In genomic region chr5:1322955-1323802, GRCh38 we compare ENCODE assay signal across 28 cellular contexts. TPM values are rescaled to one million over a fixed set of nuclear protein-coding genes. Genes with fewer than 3 reads are reported as not detected.
DNase-seq lines count a peak whose midpoint lies in the region; ATAC-seq and TF ChIP-seq lines count a peak whose summit lies in the region.
"Had no signal": no experiment of that assay in that cellular context is flagged by ENCODE, and none has a peak within 500 bp of the region (broad histone marks: within the 10 kb centered on the region; RNA-seq: fewer than 3 reads in every experiment).

No MANE protein-coding gene starts in this region.

- TF ChIP-seq RAD21 in Ishikawa (IDR thresholded peaks at IDR 0.05; ENCODE audit: low read depth): no peak

- 92 to 94% methylated on average over 18 to 24 of the region's 24 CpGs for WGBS in endodermal cell (ENCODE audit: insufficient coverage in 1 of 2, insufficient read length in 1 of 2), 2 experiments
- 90 to 92% methylated on average over 17 to 24 of the region's 24 CpGs for WGBS in testis, 2 donors

- H3K4me3 ChIP-seq in endodermal cell (ENCODE audit: low read length) (no peak overlapping the region), testis (no peak overlapping the region)
- H3K4me3 ChIP-seq: HAP-1, lung, neural progenitor cell, uterus had no signal

- H3K27ac ChIP-seq in endodermal cell (ENCODE audit: low read depth, low read length) (no peak overlapping the region), testis (no peak overlapping the region)
- H3K27ac ChIP-seq: neural progenitor cell, uterus, VCaP had no signal

- intact Hi-C loops in testis (cut with DNase I; ENCODE audit: low total_unique reads): no loop called here

- peaks cover 83% of the 10 kb centered on the region for H3K36me3 Mint-ChIP-seq in activated T-cell treated with anti-CD3 and anti-CD28 coated beads, Interleukin-2, amount 50 U/mL, for 24 hours (ENCODE audit: low read depth)
- H3K36me3 Mint-ChIP-seq in endodermal cell (ENCODE audit: low read depth): peaks cover 69% of the 10 kb centered on the region

- peaks cover 73% of the 10 kb centered on the region for H3K36me3 ChIP-seq in endodermal cell (ENCODE audit: control insufficient read depth, insufficient read depth, low read length)
- H3K36me3 ChIP-seq in testis (ENCODE audit: low read depth, missing control alignments): no peaks in the 10 kb centered on the region
- H3K36me3 ChIP-seq: neural progenitor cell, uterus had no signal

- H3K27me3 ChIP-seq in endodermal cell (ENCODE audit: control insufficient read depth, insufficient read depth, low read length, poor library complexity, severe bottlenecking): no peaks in the 10 kb centered on the region
- H3K27me3 ChIP-seq in testis: no peaks in the 10 kb centered on the region
- H3K27me3 ChIP-seq: BE2C, neural progenitor cell, uterus had no signal

- H3K27me3 Mint-ChIP-seq in activated T-cell treated with anti-CD3 and anti-CD28 coated beads, Interleukin-2, amount 50 U/mL, for 24 hours: no peaks in the 10 kb centered on the region
- H3K27me3 Mint-ChIP-seq in endodermal cell (ENCODE audit: insufficient read depth): no peaks in the 10 kb centered on the region

- no peak overlapping the region for H3K27ac Mint-ChIP-seq in activated T-cell treated with anti-CD3 and anti-CD28 coated beads, Interleukin-2, amount 50 U/mL, for 24 hours
- H3K27ac Mint-ChIP-seq in endodermal cell: no peak overlapping the region
- H3K27ac Mint-ChIP-seq: activated naive CD4-positive, alpha-beta T cell treated with anti-CD3 and anti-CD28 coated beads for 36 hours; neural progenitor cell had no signal

- peak; percentile 23 for DNase-seq in activated T-cell treated with anti-CD3 and anti-CD28 coated beads, Interleukin-2, amount 50 U/mL, for 24 hours
- no peak for DNase-seq in activated T-cell treated with anti-CD3 and anti-CD28 coated beads, Interleukin-2, amount 50 U/mL, for 48 hours
- DNase-seq in endodermal cell (peak; percentile 24), testis (peak; percentile 9), NCI-H2171 treated with DMSO at 0.1 percent for 48 hours (lab: John Stamatoyannopoulos, UW) (no peak)
- no peak for DNase-seq in stimulated activated naive CD4-positive, alpha-beta T cell treated with Interleukin-2 at 50 U/mL for 16 hours (lab: John Stamatoyannopoulos, UW)
- DNase-seq: activated CD4-positive, alpha-beta T cell treated with anti-CD3 and anti-CD28 coated beads, Interleukin-2, amount 50 U/mL, for 4 hours; activated naive CD4-positive, alpha-beta T cell treated with anti-CD3 and anti-CD28 coated beads for 36 hours; activated T-cell treated with anti-CD3 and anti-CD28 coated beads for 4 hours; amygdala; BE2C; COR-L47; DMS79; NCI-H1092; NCI-H187 treated with DMSO at 0.1 percent for 48 hours; NCI-H2227 treated with DMSO at 0.1 percent for 48 hours; NCI-H69 had no signal

- peaks cover 18% of the 10 kb centered on the region for H3K9me3 ChIP-seq in endodermal cell (ENCODE audit: control insufficient read depth, low read length)
- H3K9me3 ChIP-seq in testis: no peaks in the 10 kb centered on the region
- H3K9me3 ChIP-seq: BE2C, HAP-1, uterus had no signal

- no peak overlapping the region for H3K4me3 Mint-ChIP-seq in activated T-cell treated with anti-CD3 and anti-CD28 coated beads, Interleukin-2, amount 50 U/mL, for 24 hours
- no peak overlapping the region for H3K4me3 Mint-ChIP-seq in endodermal cell
- H3K4me3 Mint-ChIP-seq: activated naive CD4-positive, alpha-beta T cell treated with anti-CD3 and anti-CD28 coated beads for 36 hours; neural progenitor cell had no signal

- H3K4me1 ChIP-seq in endodermal cell (ENCODE audit: control insufficient read depth, insufficient read depth, low read length) (no peaks in the 10 kb centered on the region), testis (no peaks in the 10 kb centered on the region)
- H3K4me1 ChIP-seq: BE2C, HAP-1, neural progenitor cell, uterus had no signal

- TF ChIP-seq POLR2A in testis (IDR thresholded peaks at IDR 0.05): no peak

- ATAC-seq in GM21515 (IDR thresholded peaks at IDR 0.05; ENCODE audit: unreplicated experiment): no peak

- no peaks in the 10 kb centered on the region for H3K9me3 Mint-ChIP-seq in activated T-cell treated with anti-CD3 and anti-CD28 coated beads, Interleukin-2, amount 50 U/mL, for 24 hours
- peaks cover 1% of the 10 kb centered on the region for H3K9me3 Mint-ChIP-seq in endodermal cell
- H3K9me3 Mint-ChIP-seq: activated naive CD4-positive, alpha-beta T cell treated with anti-CD3 and anti-CD28 coated beads for 36 hours; neural progenitor cell had no signal

- no peak for TF ChIP-seq CTCF in endodermal cell (conservative IDR thresholded peaks at IDR 0.05)
- TF ChIP-seq CTCF in testis (IDR thresholded peaks at IDR 0.05): no peak

- peaks cover 6% of the 10 kb centered on the region for H3K4me1 Mint-ChIP-seq in activated T-cell treated with anti-CD3 and anti-CD28 coated beads, Interleukin-2, amount 50 U/mL, for 24 hours (ENCODE audit: low read depth)
- H3K4me1 Mint-ChIP-seq in endodermal cell: peaks cover 3% of the 10 kb centered on the region
- H3K4me1 Mint-ChIP-seq: neural progenitor cell had no signal

- no peak overlapping the region for H3K9ac ChIP-seq in endodermal cell (ENCODE audit: extremely low read depth, low read length, poor library complexity, severe bottlenecking)
- H3K9ac ChIP-seq: neural progenitor cell had no signal

- no peak for TF ChIP-seq EP300 in Ishikawa (IDR thresholded peaks at IDR 0.05; ENCODE audit: borderline replicate concordance)

TF ChIP-seq in Ishikawa, 13 proteins besides CTCF, POLR2A, EP300 and RAD21:
- 0 out of 2 replicates have a peak, but pooled peaks have one; percentile 37 for TF ChIP-seq NFIC (IDR thresholded peaks at IDR 0.05)
- TF ChIP-seq CEBPB (IDR thresholded peaks at IDR 0.05): no peak

RNA-seq across cellular contexts. Expression of gene CLPTM1L, which starts 21.7 kb away (rescaled TPM):
- 10 to 100 TPM; 68.0 to 89.4 TPM for total RNA-seq in endodermal cell
- 90.0 TPM for polyA plus RNA-seq in endodermal cell (2013, experiment 1 of 2)
- 75.7 TPM for polyA plus RNA-seq in endodermal cell (2013, experiment 2 of 2)
- 100 to 1,000 TPM; 150 to 170 TPM for total RNA-seq in testis
- 148 TPM for polyA plus RNA-seq in testis (ENCODE audit: insufficient read depth, low read depth, low replicate concordance)

RNA-seq across cellular contexts. Expression of gene TERT, which starts 28.3 kb away (rescaled TPM):
- 1 to 10 TPM; 7.1 to 9.8 TPM for total RNA-seq in endodermal cell
- 3.0 TPM for polyA plus RNA-seq in endodermal cell (2013, experiment 1 of 2)
- 2.3 TPM for polyA plus RNA-seq in endodermal cell (2013, experiment 2 of 2)
- 1 to 10 TPM; 4.4 to 5.5 TPM for total RNA-seq in testis
- 2.1 TPM for polyA plus RNA-seq in testis (ENCODE audit: insufficient read depth, low read depth, low replicate concordance)
- total RNA-seq: glomerular endothelial cell, lung, RPMI7951, subcutaneous adipose tissue had no signal
- polyA plus RNA-seq: keratinocyte had no signal

Comparison
In these comparisons a context has a peak if more than half of its experiments do, and no peak if none do; other contexts are left out.
1. DNase-seq: peak in activated T-cell treated with anti-CD3 and anti-CD28 coated beads, Interleukin-2, amount 50 U/mL, for 24 hours (single experiment), endodermal cell (single experiment) and testis (single experiment); none in activated T-cell treated with anti-CD3 and anti-CD28 coated beads, Interleukin-2, amount 50 U/mL, for 48 hours (0 of 2), stimulated activated naive CD4-positive, alpha-beta T cell treated with Interleukin-2 at 50 U/mL for 16 hours (single experiment) and NCI-H2171 treated with DMSO at 0.1 percent for 48 hours (single experiment).